Comparison of ENCODE assay signal across 23 cellular contexts in the genomic region with DNA sequence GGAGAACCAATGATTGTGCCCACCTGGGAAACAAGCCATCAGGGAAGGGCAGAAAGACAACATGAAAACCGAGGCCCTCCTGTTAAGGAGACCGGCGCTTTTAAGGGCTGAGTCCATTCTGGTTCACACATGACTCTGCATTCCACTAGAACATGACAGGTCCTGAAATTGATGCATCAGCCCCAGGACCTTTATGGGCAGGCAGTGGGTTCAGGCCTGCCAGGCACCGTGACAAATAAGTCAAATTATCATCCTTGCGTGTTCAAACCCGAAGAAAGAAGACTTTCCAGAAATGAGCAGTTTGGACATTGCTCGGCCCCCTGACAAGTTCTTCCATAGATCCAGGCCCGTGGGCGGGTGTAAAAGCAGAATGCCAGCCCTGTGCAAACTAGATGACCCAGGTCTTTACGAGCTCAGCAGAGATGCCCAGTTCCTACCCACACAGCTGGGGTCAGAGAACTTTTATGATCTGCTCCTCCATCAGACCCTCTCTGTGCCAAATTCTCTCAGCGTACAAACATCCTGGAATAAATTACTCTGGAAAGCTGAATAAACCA.
DNase-seq lines count a peak whose midpoint lies in the region; ATAC-seq, FAIRE-seq and TF ChIP-seq lines count a peak whose summit lies in the region.
"Had no signal": no experiment of that assay in that cellular context is flagged by ENCODE, and none has a peak within 500 bp of the region (broad histone marks: within the 10 kb centered on the region; RNA-seq: fewer than 3 reads in every experiment).

No MANE protein-coding gene starts in this region.

- CTCF ChIA-PET in activated CD8-positive, alpha-beta memory T cell treated with anti-CD3 and anti-CD28 coated beads, Interleukin-2, amount 10 ng/mL, durations not matched to agents 7 days and 5 days (lab: Charles Lee) = no interaction called here

- H3K27me3 ChIP-seq in MG63 (no peaks in the 10 kb centered on the region), keratinocyte (ENCODE audit: control insufficient read depth, extremely low read depth, insufficient read depth, low read length) (no peaks in the 10 kb centered on the region)
- H3K27me3 ChIP-seq: BLaER1 had no signal

- peaks cover 32% of the 10 kb centered on the region for H3K4me1 ChIP-seq in keratinocyte (ENCODE audit: control insufficient read depth, extremely low read depth, insufficient read depth, low read length)
- H3K4me1 ChIP-seq: BLaER1, Caco-2 had no signal

- no peaks in the 10 kb centered on the region for H3K9me3 Mint-ChIP-seq in activated CD8-positive, alpha-beta memory T cell treated with anti-CD3 and anti-CD28 coated beads, Interleukin-2, amount 10 ng/mL, durations not matched to agents 7 days and 5 days (ENCODE audit: low read depth)
- H3K9me3 Mint-ChIP-seq: CD4-positive, alpha-beta T cell had no signal

- peak overlapping the region; percentile 58 for H3K27ac ChIP-seq in keratinocyte (ENCODE audit: control insufficient read depth, insufficient read depth, low read length)
- H3K27ac ChIP-seq: BLaER1 had no signal

- peak; percentile 98 for FAIRE-seq in keratinocyte (lab: Jason Lieb, UNC)
- FAIRE-seq: GM12891, HTR-8/SVneo had no signal

- H3K4me3 ChIP-seq in MG63 = no peak overlapping the region
- no peak overlapping the region for H3K4me3 ChIP-seq in epithelial cell of esophagus (ENCODE audit: low read length)
- no peak overlapping the region for H3K4me3 ChIP-seq in keratinocyte (ENCODE audit: control insufficient read depth in 2 of 3, extremely low read depth in 1 of 3, insufficient read depth in 2 of 3, low read depth in 1 of 3, low read length in 3 of 3)
- H3K4me3 ChIP-seq: BLaER1 had no signal

- H3K36me3 ChIP-seq in MG63 (no peaks in the 10 kb centered on the region), keratinocyte (ENCODE audit: control insufficient read depth in 2 of 2, extremely low read depth in 1 of 2, insufficient read depth in 2 of 2, low read length in 2 of 2) (peaks cover 14 to 37% of the 10 kb centered on the region in 2 experiments)

- peaks cover 35% of the 10 kb centered on the region for H3K79me2 ChIP-seq in keratinocyte (ENCODE audit: control insufficient read depth, insufficient read depth, low read length)

- peak overlapping the region; percentile 11 for H3K9ac ChIP-seq in keratinocyte (ENCODE audit: control insufficient read depth, extremely low read depth, insufficient read depth, low read length)
- H3K9ac ChIP-seq: BLaER1 had no signal

- H3K9me1 ChIP-seq in keratinocyte (ENCODE audit: control insufficient read depth, extremely low read depth, insufficient read depth, low read length) = peaks cover 3% of the 10 kb centered on the region

- H3K27ac Mint-ChIP-seq in activated CD8-positive, alpha-beta memory T cell treated with anti-CD3 and anti-CD28 coated beads, Interleukin-2, amount 10 ng/mL, durations not matched to agents 7 days and 5 days = no peak overlapping the region
- H3K27ac Mint-ChIP-seq: CD4-positive, alpha-beta T cell had no signal

- H3K9me3 ChIP-seq in MG63 (no peaks in the 10 kb centered on the region), keratinocyte (ENCODE audit: control insufficient read depth, low read depth, low read length) (no peaks in the 10 kb centered on the region)
- H3K9me3 ChIP-seq: BLaER1, Caco-2 had no signal

- intact Hi-C loops in cardiac septum (cut with DNase I) = no loop called here

- no peak for TF ChIP-seq CTCF in epithelial cell of esophagus (IDR thresholded peaks at IDR 0.05; ENCODE audit: insufficient read depth, low read depth, low read length, missing control alignments)
- TF ChIP-seq CTCF in keratinocyte (optimal IDR thresholded peaks at IDR 0.05 in 1 of 3, IDR thresholded peaks at IDR 0.05 in 1 of 3, conservative IDR thresholded peaks at IDR 0.05 in 1 of 3; ENCODE audit: extremely low read depth in 1 of 3, insufficient read depth in 2 of 3, low read length in 3 of 3) = no peak

- H3K36me3 Mint-ChIP-seq in activated CD8-positive, alpha-beta memory T cell treated with anti-CD3 and anti-CD28 coated beads, Interleukin-2, amount 10 ng/mL, durations not matched to agents 7 days and 5 days = no peaks in the 10 kb centered on the region

- peak; percentile 91 for DNase-seq in MG63
- peak; percentile 96 for DNase-seq in epithelial cell of esophagus (ENCODE audit: low read depth)
- DNase-seq in keratinocyte (ENCODE audit: low read depth, low spot score) = peak; percentile 56
- DNase-seq in ecto neural progenitor cell (ENCODE audit: low spot score) = no peak
- DNase-seq in inferior parietal cortex (ENCODE audit: extremely low spot score) = no peak
- DNase-seq in cardiac septum (ENCODE audit: low spot score) = no peak
- no peak for DNase-seq in activated CD8-positive, alpha-beta memory T cell treated with anti-CD3 and anti-CD28 coated beads, Interleukin-2, amount 10 ng/mL, durations not matched to agents 7 days and 5 days
- DNase-seq: Caco-2; CD4-positive, alpha-beta T cell; DMS 273 treated with DMSO at 0.1 percent for 48 hours; DND-41; KG1; NCI-H1105; NCI-H146; NCI-H2029 treated with DMSO at 0.1 percent for 48 hours; NCI-H226; NCI-H510A treated with DMSO at 0.1 percent for 48 hours; NCI-H774; NK-92 treated with Interleukin-12 subunit alpha and Interleukin-12 subunit beta, amount 100 ng/mL, for 24 hours had no signal

- H3K4me1 Mint-ChIP-seq in activated CD8-positive, alpha-beta memory T cell treated with anti-CD3 and anti-CD28 coated beads, Interleukin-2, amount 10 ng/mL, durations not matched to agents 7 days and 5 days = no peaks in the 10 kb centered on the region

- no peak overlapping the region for H3K4me3 Mint-ChIP-seq in activated CD8-positive, alpha-beta memory T cell treated with anti-CD3 and anti-CD28 coated beads, Interleukin-2, amount 10 ng/mL, durations not matched to agents 7 days and 5 days
- H3K4me3 Mint-ChIP-seq: CD4-positive, alpha-beta T cell had no signal

- no peaks in the 10 kb centered on the region for H3K27me3 Mint-ChIP-seq in activated CD8-positive, alpha-beta memory T cell treated with anti-CD3 and anti-CD28 coated beads, Interleukin-2, amount 10 ng/mL, durations not matched to agents 7 days and 5 days
- H3K27me3 Mint-ChIP-seq: CD4-positive, alpha-beta T cell had no signal

- H3K4me2 ChIP-seq in keratinocyte (ENCODE audit: control insufficient read depth, extremely low read depth, insufficient read depth, low read depth, low read length) = peak overlapping the region; percentile 60
- H3K4me2 ChIP-seq: BLaER1 had no signal

- no peak overlapping the region for H2AFZ ChIP-seq in keratinocyte (ENCODE audit: control insufficient read depth, low read length)

- dilution Hi-C loops in keratinocyte (cut with MboI; ENCODE audit: extremely low pct_ligation_motif_present, low sequenced_read_pairs) = no loop called here

- peaks cover 7% of the 10 kb centered on the region for H4K20me1 ChIP-seq in keratinocyte (ENCODE audit: control insufficient read depth, extremely low read depth, insufficient read depth, low read length)

- ATAC-seq in activated CD8-positive, alpha-beta memory T cell treated with anti-CD3 and anti-CD28 coated beads, Interleukin-2, amount 10 ng/mL, durations not matched to agents 7 days and 5 days = no peak
- ATAC-seq: SK-N-SH treated with all-trans-retinoic acid at 6 μM for 48 hours had no signal

Comparison
In these comparisons a context has a peak if more than half of its experiments do, and no peak if none do; other contexts are left out.
1. DNase-seq: peak in MG63 (single experiment), epithelial cell of esophagus (single experiment) and keratinocyte (single experiment); none in ecto neural progenitor cell (single experiment), inferior parietal cortex (single experiment), cardiac septum (single experiment) and activated CD8-positive, alpha-beta memory T cell treated with anti-CD3 and anti-CD28 coated beads, Interleukin-2, amount 10 ng/mL, durations not matched to agents 7 days and 5 days (single experiment).